In the genomic region with DNA sequence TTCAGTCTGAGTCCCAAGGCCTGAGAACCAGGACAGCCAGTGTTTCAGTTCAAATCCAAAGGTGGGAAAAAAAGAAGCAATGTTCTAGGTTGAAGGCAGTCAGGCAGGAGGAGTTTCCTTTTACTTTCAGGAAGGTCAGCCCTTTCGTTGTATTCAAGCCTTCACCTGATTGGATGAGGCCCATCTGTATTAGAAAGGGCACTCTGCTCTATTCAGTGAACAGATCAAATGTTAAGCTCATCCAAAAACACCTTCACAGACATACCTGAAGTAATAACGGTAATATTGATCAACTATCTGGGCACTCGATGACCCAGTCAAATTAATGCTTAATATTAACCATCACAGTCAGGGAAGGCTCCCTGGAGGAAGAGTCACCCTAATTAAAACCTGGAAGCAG, we compare ENCODE assay signal across 11 cellular contexts.
"Had no signal": no experiment of that assay in that cellular context is flagged by ENCODE, and none has a peak within 500 bp of the region (broad histone marks: within the 10 kb centered on the region; RNA-seq: fewer than 3 reads in every experiment).

No MANE protein-coding gene starts in this region.

- ATAC-seq: GM23338, HCT116 had no signal

- H3K27ac ChIP-seq: GM23248 had no signal

- H3K4me1 ChIP-seq: HAP-1 had no signal

- H3K9me3 ChIP-seq: HAP-1 had no signal

- H3K36me3 ChIP-seq: HAP-1 had no signal

- H2AFZ ChIP-seq: GM23248, GM23338 had no signal

- DNase-seq: GM23248, GOT3, H7, H9, HCEC 1CT, HFFc6 had no signal

- H3K4me2 ChIP-seq: GM23338 had no signal

- FAIRE-seq: H1, H54 had no signal

- H3K4me3 ChIP-seq: GM23248, GM23338, HAP-1 had no signal

- H3K9ac ChIP-seq: GM23248 had no signal
